In the genomic region with DNA sequence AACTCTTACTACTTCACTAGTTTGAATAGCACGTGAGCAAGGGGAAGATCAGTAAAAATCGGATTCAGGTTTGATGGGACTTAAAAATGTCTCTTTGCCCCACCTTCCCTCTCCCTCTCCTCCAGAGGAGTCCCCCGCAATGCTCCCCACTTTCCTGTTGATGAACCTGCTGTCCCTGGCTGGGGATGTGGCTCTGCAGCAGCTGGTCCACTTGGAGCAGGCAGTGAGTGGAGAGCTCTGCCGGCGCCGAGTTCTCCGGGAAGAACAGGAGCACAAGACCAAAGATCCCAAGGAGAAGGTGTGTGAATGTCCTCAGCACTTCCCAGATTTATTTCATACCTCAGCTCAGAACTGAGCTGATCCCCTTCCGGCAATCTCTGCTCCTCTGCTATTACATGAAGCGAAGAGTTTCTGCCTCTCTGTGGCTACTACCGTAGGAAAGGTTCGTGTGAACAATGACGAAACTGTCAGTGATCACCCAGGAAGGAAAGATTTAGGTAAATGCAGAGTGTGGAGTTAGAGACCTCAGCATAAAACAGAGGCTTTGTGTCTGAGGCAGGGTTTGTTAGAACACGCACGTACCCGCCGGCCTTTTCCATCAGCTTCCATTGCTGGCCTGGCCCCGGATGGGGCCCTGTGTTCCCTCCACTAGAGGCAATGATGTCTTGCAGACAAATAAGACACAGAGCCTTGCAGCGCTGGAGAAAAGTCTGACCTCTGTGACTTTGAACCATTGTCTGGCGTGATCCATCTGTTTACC, we compare ENCODE assay signal across 1 cellular context.
TF ChIP-seq lines count a peak whose summit lies in the region.

No MANE protein-coding gene starts in this region.

TF ChIP-seq in IMR-90, 13 proteins besides CTCF, POLR2A, EP300 and RAD21:
- TF ChIP-seq RCOR1 (IDR thresholded peaks at IDR 0.05; ENCODE audit: insufficient replicate concordance, low read length) (no peak), CHD1 (IDR thresholded peaks at IDR 0.05; ENCODE audit: low read depth, low read length) (no peak), RFX5 (IDR thresholded peaks at IDR 0.05; ENCODE audit: low read depth, low read length) (no peak), MXI1 (IDR thresholded peaks at IDR 0.05; ENCODE audit: borderline replicate concordance, low read depth, low read length) (no peak), BHLHE40 (IDR thresholded peaks at IDR 0.05; ENCODE audit: low read depth, low read length) (no peak), FOS (IDR thresholded peaks at IDR 0.05; ENCODE audit: low read depth, low read length) (no peak), NFE2L2 (IDR thresholded peaks at IDR 0.05; ENCODE audit: low read depth, low read length) (no peak), MAFK (IDR thresholded peaks at IDR 0.05; ENCODE audit: low read depth, low read length) (no peak), SMC3 (IDR thresholded peaks at IDR 0.05; ENCODE audit: low read depth, low read length) (no peak), CEBPB (IDR thresholded peaks at IDR 0.05; ENCODE audit: low read depth, low read length) (no peak), MAZ (IDR thresholded peaks at IDR 0.05; ENCODE audit: borderline replicate concordance, low read depth, low read length) (no peak)
- TF ChIP-seq, protein P1, sequence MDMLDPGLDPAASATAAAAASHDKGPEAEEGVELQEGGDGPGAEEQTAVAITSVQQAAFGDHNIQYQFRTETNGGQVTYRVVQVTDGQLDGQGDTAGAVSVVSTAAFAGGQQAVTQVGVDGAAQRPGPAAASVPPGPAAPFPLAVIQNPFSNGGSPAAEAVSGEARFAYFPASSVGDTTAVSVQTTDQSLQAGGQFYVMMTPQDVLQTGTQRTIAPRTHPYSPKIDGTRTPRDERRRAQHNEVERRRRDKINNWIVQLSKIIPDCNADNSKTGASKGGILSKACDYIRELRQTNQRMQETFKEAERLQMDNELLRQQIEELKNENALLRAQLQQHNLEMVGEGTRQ (IDR thresholded peaks at IDR 0.05; ENCODE audit: low read depth, low read length), result no peak
- TF ChIP-seq, protein P2, sequence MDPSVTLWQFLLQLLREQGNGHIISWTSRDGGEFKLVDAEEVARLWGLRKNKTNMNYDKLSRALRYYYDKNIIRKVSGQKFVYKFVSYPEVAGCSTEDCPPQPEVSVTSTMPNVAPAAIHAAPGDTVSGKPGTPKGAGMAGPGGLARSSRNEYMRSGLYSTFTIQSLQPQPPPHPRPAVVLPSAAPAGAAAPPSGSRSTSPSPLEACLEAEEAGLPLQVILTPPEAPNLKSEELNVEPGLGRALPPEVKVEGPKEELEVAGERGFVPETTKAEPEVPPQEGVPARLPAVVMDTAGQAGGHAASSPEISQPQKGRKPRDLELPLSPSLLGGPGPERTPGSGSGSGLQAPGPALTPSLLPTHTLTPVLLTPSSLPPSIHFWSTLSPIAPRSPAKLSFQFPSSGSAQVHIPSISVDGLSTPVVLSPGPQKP (IDR thresholded peaks at IDR 0.05; ENCODE audit: borderline replicate concordance, low read depth, low read length), result no peak
